In the genomic region with DNA sequence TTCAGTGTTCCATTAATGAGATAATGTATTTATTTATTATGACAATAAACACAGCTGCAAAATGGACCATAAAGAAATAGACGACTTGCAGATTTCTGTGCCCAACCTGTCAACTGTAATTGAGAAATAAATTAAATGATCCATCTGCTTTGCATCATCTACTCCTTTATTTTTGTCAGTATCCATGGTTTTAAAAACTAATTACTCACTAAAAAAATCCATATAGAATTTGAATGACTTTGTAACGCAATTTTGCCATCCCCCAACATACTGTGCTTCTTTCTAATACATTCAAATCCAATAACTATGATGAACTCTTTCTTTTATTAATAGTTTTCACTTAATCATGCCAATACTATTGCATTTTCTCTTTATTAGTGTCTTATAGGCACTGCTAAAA, we compare ENCODE assay signal across 19 cellular contexts.
"Had no signal": no experiment of that assay in that cellular context is flagged by ENCODE, and none has a peak within 500 bp of the region (broad histone marks: within the 10 kb centered on the region; RNA-seq: fewer than 3 reads in every experiment).

No MANE protein-coding gene starts in this region.

- DNase-seq: Kasumi-1, MM.1S, NCI-H1092 treated with DMSO at 0.1 percent for 48 hours, NCI-H1436, NCI-H187, NCI-H2029, NCI-H2081 treated with DMSO at 0.1 percent for 48 hours, NCI-H2171, NCI-H226, NCI-H446, NCI-H510A, NCI-H524 treated with DMSO at 0.1 percent for 48 hours, NCI-H774, Right ventricle myocardium superior, RPMI8226, SIG-M5 had no signal

- ATAC-seq: K562 had no signal

- H3K27ac ChIP-seq: HL-60, KMS-11 had no signal

- H3K9ac ChIP-seq: KMS-11 had no signal

- H3K4me2 ChIP-seq: KMS-11 had no signal

- H3K4me3 ChIP-seq: K562 had no signal
